ENCODE assay signal across 9 cellular contexts in genomic region chrX:110341189-110342035, GRCh38. TPM values are rescaled to one million over a fixed set of nuclear protein-coding genes. Genes with fewer than 3 reads are reported as not detected.
A peak's percentile ranks its signal among the peaks of the same experiment; 100 is the strongest.
DNase-seq lines count a peak whose midpoint lies in the region; ATAC-seq and TF ChIP-seq lines count a peak whose summit lies in the region.
"Had no signal": no experiment of that assay in that cellular context is flagged by ENCODE, and none has a peak within 500 bp of the region (broad histone marks: within the 10 kb centered on the region; RNA-seq: fewer than 3 reads in every experiment).

No MANE protein-coding gene starts in this region.

- TF ChIP-seq POLR2A in spleen (IDR thresholded peaks at IDR 0.05): no peak

- H3K27me3 Mint-ChIP-seq in activated CD8-positive, alpha-beta memory T cell treated with anti-CD3 and anti-CD28 coated beads, Interleukin-2, amount 10 ng/mL, durations not matched to agents 7 days and 5 days: no peaks in the 10 kb centered on the region
- H3K27me3 Mint-ChIP-seq in activated T-cell treated with anti-CD3 and anti-CD28 coated beads, Interleukin-2, amount 50 U/mL, for 72 hours (ENCODE audit: low read depth): peaks cover 9% of the 10 kb centered on the region
- no peaks in the 10 kb centered on the region for H3K27me3 Mint-ChIP-seq in stimulated activated naive CD8-positive, alpha-beta T cell treated with anti-CD3 and anti-CD28 coated beads, Interleukin-15, amount 100 ng/mL, for 72 hours

- no peak for TF ChIP-seq CTCF in spleen (IDR thresholded peaks at IDR 0.05 in 8 of 11, conservative IDR thresholded peaks at IDR 0.05 in 3 of 11)

- H3K4me1 ChIP-seq in spleen: no peaks in the 10 kb centered on the region

- H3K4me3 ChIP-seq in spleen: no peak overlapping the region

- H3K27me3 ChIP-seq in spleen (replicated peaks in 1 of 7): peaks cover 0 to 13% (median 0%) of the 10 kb centered on the region in 7 donors

- 70 to 83% (median 78%) methylated on average over 11 of the region's 11 CpGs for WGBS in spleen, 5 donors

- H3K36me3 Mint-ChIP-seq in activated CD8-positive, alpha-beta memory T cell treated with anti-CD3 and anti-CD28 coated beads, Interleukin-2, amount 10 ng/mL, durations not matched to agents 7 days and 5 days: peaks cover 2% of the 10 kb centered on the region
- H3K36me3 Mint-ChIP-seq in activated T-cell treated with anti-CD3 and anti-CD28 coated beads, Interleukin-2, amount 50 U/mL, for 72 hours (ENCODE audit: insufficient read depth in 2 of 2): peaks cover 0 to 5% of the 10 kb centered on the region in 2 donors

- peak; percentile 58 for ATAC-seq in activated CD8-positive, alpha-beta memory T cell treated with anti-CD3 and anti-CD28 coated beads, Interleukin-2, amount 10 ng/mL, durations not matched to agents 7 days and 5 days
- peak; percentile 71 for ATAC-seq in HG03097 (IDR thresholded peaks at IDR 0.05; ENCODE audit: low FRiP score, unreplicated experiment)
- ATAC-seq in activated T-cell treated with anti-CD3 and anti-CD28 coated beads, Interleukin-2, amount 50 U/mL, for 72 hours (replicated peaks in 1 of 2): peak; percentile 98 to 100
- peak; percentile 99 for ATAC-seq in stimulated activated naive CD8-positive, alpha-beta T cell treated with anti-CD3 and anti-CD28 coated beads, Interleukin-15, amount 100 ng/mL, for 72 hours

- H3K4me1 Mint-ChIP-seq in activated CD8-positive, alpha-beta memory T cell treated with anti-CD3 and anti-CD28 coated beads, Interleukin-2, amount 10 ng/mL, durations not matched to agents 7 days and 5 days: peaks cover 10% of the 10 kb centered on the region
- H3K4me1 Mint-ChIP-seq in activated T-cell treated with anti-CD3 and anti-CD28 coated beads, Interleukin-2, amount 50 U/mL, for 72 hours (ENCODE audit: low read depth): peaks cover 12% of the 10 kb centered on the region
- no peaks in the 10 kb centered on the region for H3K4me1 Mint-ChIP-seq in stimulated activated naive CD8-positive, alpha-beta T cell treated with anti-CD3 and anti-CD28 coated beads, Interleukin-15, amount 100 ng/mL, for 72 hours

- H3K36me3 ChIP-seq in spleen: no peaks in the 10 kb centered on the region

- no peak overlapping the region for H3K27ac ChIP-seq in spleen

- CTCF ChIA-PET in activated CD8-positive, alpha-beta memory T cell treated with anti-CD3 and anti-CD28 coated beads, Interleukin-2, amount 10 ng/mL, durations not matched to agents 7 days and 5 days (lab: Charles Lee): interaction anchor here (1.5 kb wide), 1 partner anchor 23 kb away, joined by 3 read pairs; no protein-coding TSS in a partner anchor

- no peak overlapping the region for H3K4me3 Mint-ChIP-seq in activated CD8-positive, alpha-beta memory T cell treated with anti-CD3 and anti-CD28 coated beads, Interleukin-2, amount 10 ng/mL, durations not matched to agents 7 days and 5 days
- H3K4me3 Mint-ChIP-seq in activated T-cell treated with anti-CD3 and anti-CD28 coated beads, Interleukin-2, amount 50 U/mL, for 72 hours: peak overlapping the region; percentile 25 to 53
- H3K4me3 Mint-ChIP-seq in stimulated activated naive CD8-positive, alpha-beta T cell treated with anti-CD3 and anti-CD28 coated beads, Interleukin-15, amount 100 ng/mL, for 72 hours: peak overlapping the region; percentile 8 to 39

- no peak for DNase-seq in activated CD8-positive, alpha-beta memory T cell treated with anti-CD3 and anti-CD28 coated beads, Interleukin-2, amount 10 ng/mL, durations not matched to agents 7 days and 5 days
- no peak for DNase-seq in activated CD8-positive, alpha-beta memory T cell treated with anti-CD3 and anti-CD28 coated beads, Interleukin-2, amount 50 U/mL, for 4 hours
- peak in 1 of 2 donors; percentile 19 for DNase-seq in activated T-cell treated with anti-CD3 and anti-CD28 coated beads, Interleukin-2, amount 50 U/mL, for 72 hours
- DNase-seq in stimulated activated naive CD8-positive, alpha-beta T cell treated with anti-CD3 and anti-CD28 coated beads, Interleukin-15, amount 100 ng/mL, for 72 hours: peak; percentile 5 to 13
- DNase-seq in spleen: no peak
- no peak for DNase-seq in NCI-H1105 treated with DMSO at 0.1 percent for 48 hours (lab: John Stamatoyannopoulos, UW)
- no peak for DNase-seq in LoVo (ENCODE audit: low spot score)

- H3K9me3 ChIP-seq in spleen: no peaks in the 10 kb centered on the region

- no peak overlapping the region for H3K27ac Mint-ChIP-seq in activated CD8-positive, alpha-beta memory T cell treated with anti-CD3 and anti-CD28 coated beads, Interleukin-2, amount 10 ng/mL, durations not matched to agents 7 days and 5 days
- peak overlapping the region; percentile 97 for H3K27ac Mint-ChIP-seq in activated T-cell treated with anti-CD3 and anti-CD28 coated beads, Interleukin-2, amount 50 U/mL, for 72 hours
- H3K27ac Mint-ChIP-seq in stimulated activated naive CD8-positive, alpha-beta T cell treated with anti-CD3 and anti-CD28 coated beads, Interleukin-15, amount 100 ng/mL, for 72 hours: peak overlapping the region; percentile 96 to 98

- intact Hi-C loops in spleen (cut with DNase I; ENCODE audit: low total_unique reads): no loop called here

- no peaks in the 10 kb centered on the region for H3K9me3 Mint-ChIP-seq in activated CD8-positive, alpha-beta memory T cell treated with anti-CD3 and anti-CD28 coated beads, Interleukin-2, amount 10 ng/mL, durations not matched to agents 7 days and 5 days (ENCODE audit: low read depth)
- H3K9me3 Mint-ChIP-seq in activated T-cell treated with anti-CD3 and anti-CD28 coated beads, Interleukin-2, amount 50 U/mL, for 72 hours: no peaks in the 10 kb centered on the region
- H3K9me3 Mint-ChIP-seq in stimulated activated naive CD8-positive, alpha-beta T cell treated with anti-CD3 and anti-CD28 coated beads, Interleukin-15, amount 100 ng/mL, for 72 hours: no peaks in the 10 kb centered on the region

RNA-seq across cellular contexts. Expression of gene RTL9, which starts 17.2 kb away (rescaled TPM):
- not detected for total RNA-seq in activated CD8-positive, alpha-beta memory T cell treated with anti-CD3 and anti-CD28 coated beads, Interleukin-2, amount 10 ng/mL, durations not matched to agents 7 days and 5 days
- total RNA-seq in activated T-cell treated with anti-CD3 and anti-CD28 coated beads, Interleukin-2, amount 50 U/mL, for 72 hours: under 1 TPM; 0.07 to 0.14 TPM
- not detected for total RNA-seq in spleen
- not detected for polyA plus RNA-seq in spleen
- total RNA-seq: T-helper 1 cell treated with Interleukin-12 subunit alpha and Interleukin-12 subunit beta and Interleukin-4 antibody, amounts not matched to agents 30 ng/mL and 1 ng/mL, for 36 hours had no signal

RNA-seq across cellular contexts. Expression of gene AMMECR1, which starts 23.5 kb away (rescaled TPM):
- 10 to 100 TPM in 1 of 2 experiments, 1 to 10 TPM in 1; 8.8 to 10.1 TPM for total RNA-seq in activated CD8-positive, alpha-beta memory T cell treated with anti-CD3 and anti-CD28 coated beads, Interleukin-2, amount 10 ng/mL, durations not matched to agents 7 days and 5 days
- 10 to 100 TPM; 12.8 to 15.9 TPM for total RNA-seq in activated T-cell treated with anti-CD3 and anti-CD28 coated beads, Interleukin-2, amount 50 U/mL, for 72 hours
- total RNA-seq in spleen: 10 to 100 TPM in 5 of 7 donors, 1 to 10 TPM in 2; 7.0 to 15.6 (median 11.2) TPM
- polyA plus RNA-seq in spleen: 1 to 10 TPM; 1.7 to 3.2 (median 3.0) TPM

Comparison
In these comparisons a context has a peak if more than half of its experiments do, and no peak if none do; other contexts are left out.
1. DNase-seq: peak in stimulated activated naive CD8-positive, alpha-beta T cell treated with anti-CD3 and anti-CD28 coated beads, Interleukin-15, amount 100 ng/mL, for 72 hours (2 of 2); none in activated CD8-positive, alpha-beta memory T cell treated with anti-CD3 and anti-CD28 coated beads, Interleukin-2, amount 10 ng/mL, durations not matched to agents 7 days and 5 days (single experiment), activated CD8-positive, alpha-beta memory T cell treated with anti-CD3 and anti-CD28 coated beads, Interleukin-2, amount 50 U/mL, for 4 hours (single experiment), spleen (single experiment), NCI-H1105 treated with DMSO at 0.1 percent for 48 hours (single experiment) and LoVo (single experiment).
2. Peak in every context shown above with its lines, with median percentiles within 50 percentile points of each other: ATAC-seq.